In genomic region chr6:22954749-22955385, GRCh38 we compare ENCODE assay signal across 1 cellular context.
TF ChIP-seq lines count a peak whose summit lies in the region.

No MANE protein-coding gene starts in this region.

TF ChIP-seq in HepG2, 621 proteins besides CTCF, POLR2A, EP300 and RAD21 (continued from another document):
- no peak for TF ChIP-seq GPBP1L1 (CRISPR knock-in tag; IDR thresholded peaks at IDR 0.05)
- TF ChIP-seq ZNF562 (CRISPR knock-in tag; IDR thresholded peaks at IDR 0.05; ENCODE audit: borderline replicate concordance) = no peak
- TF ChIP-seq YEATS4 (CRISPR knock-in tag; IDR thresholded peaks at IDR 0.05; ENCODE audit: borderline replicate concordance) = no peak
TF ChIP-seq in HepG2: peak in this region for 6.
